In the genomic region with DNA sequence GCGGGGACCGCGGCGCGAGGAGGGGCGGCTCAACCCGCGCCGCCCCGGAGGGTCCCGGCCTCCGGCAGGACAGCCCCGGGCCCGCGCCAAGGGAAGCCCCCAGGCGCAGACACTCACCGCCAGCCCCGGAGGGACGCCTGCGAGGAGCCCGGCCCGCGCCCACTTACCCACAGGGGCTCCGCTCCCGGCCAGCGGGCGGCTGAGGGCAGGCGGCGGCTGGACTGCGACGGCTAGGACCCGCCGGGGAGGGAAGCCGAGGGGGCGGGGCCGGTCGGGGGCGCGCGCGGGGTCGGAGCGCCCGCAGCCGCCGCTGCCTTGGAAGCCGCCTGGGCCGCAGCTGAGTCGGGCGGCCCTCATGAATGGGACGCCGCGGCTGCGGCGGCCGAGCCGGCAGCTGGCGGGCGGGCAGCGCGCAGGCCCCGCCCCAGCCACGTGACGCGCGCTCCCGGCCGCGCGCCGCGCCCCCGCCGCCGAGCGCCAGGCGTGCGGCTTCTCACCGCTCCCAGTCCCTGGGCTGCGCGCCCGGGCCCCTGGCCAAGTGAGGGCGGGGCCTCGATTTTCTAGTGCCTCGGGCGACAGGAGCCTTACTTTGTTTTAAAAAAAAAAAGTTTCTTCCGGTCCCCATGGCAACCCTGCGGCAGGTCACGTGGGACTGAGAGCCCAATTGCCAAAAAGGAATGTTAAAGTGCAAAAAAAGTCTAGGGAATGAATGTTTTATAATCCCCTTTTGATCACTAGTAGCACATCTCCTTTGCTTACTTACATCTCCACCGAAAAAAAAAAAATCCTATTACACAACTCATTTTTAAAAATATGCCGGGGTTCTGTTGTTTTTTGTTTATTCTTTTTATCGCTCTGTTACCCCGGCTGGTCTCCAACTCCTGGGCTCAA, we compare ENCODE assay signal across 1 cellular context.
TF ChIP-seq lines count a peak whose summit lies in the region.

A gene with protein sequence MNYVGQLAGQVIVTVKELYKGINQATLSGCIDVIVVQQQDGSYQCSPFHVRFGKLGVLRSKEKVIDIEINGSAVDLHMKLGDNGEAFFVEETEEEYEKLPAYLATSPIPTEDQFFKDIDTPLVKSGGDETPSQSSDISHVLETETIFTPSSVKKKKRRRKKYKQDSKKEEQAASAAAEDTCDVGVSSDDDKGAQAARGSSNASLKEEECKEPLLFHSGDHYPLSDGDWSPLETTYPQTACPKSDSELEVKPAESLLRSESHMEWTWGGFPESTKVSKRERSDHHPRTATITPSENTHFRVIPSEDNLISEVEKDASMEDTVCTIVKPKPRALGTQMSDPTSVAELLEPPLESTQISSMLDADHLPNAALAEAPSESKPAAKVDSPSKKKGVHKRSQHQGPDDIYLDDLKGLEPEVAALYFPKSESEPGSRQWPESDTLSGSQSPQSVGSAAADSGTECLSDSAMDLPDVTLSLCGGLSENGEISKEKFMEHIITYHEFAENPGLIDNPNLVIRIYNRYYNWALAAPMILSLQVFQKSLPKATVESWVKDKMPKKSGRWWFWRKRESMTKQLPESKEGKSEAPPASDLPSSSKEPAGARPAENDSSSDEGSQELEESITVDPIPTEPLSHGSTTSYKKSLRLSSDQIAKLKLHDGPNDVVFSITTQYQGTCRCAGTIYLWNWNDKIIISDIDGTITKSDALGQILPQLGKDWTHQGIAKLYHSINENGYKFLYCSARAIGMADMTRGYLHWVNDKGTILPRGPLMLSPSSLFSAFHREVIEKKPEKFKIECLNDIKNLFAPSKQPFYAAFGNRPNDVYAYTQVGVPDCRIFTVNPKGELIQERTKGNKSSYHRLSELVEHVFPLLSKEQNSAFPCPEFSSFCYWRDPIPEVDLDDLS (minus strand): TSS at position 225 of the 891 bp plus-strand sequence. CDS start 52,304 bp downstream, outside the sequence.

TF ChIP-seq in GM12878, 131 proteins besides CTCF, POLR2A, EP300 and RAD21 (continued from another document):
- TF ChIP-seq YY1 (IDR thresholded peaks at IDR 0.05; ENCODE audit: low read depth, low read length): peak; percentile 74
- TF ChIP-seq SIN3A (IDR thresholded peaks at IDR 0.05; ENCODE audit: low read depth, low read length): no peak
- TF ChIP-seq PML (IDR thresholded peaks at IDR 0.05; ENCODE audit: low read length): no peak
- TF ChIP-seq RBBP5 (conservative IDR thresholded peaks at IDR 0.05): no peak
- no peak for TF ChIP-seq SMAD5 (IDR thresholded peaks at IDR 0.05; ENCODE audit: low read depth)
- TF ChIP-seq EED (IDR thresholded peaks at IDR 0.05; ENCODE audit: low read depth): no peak
- no peak for TF ChIP-seq CREB1 (IDR thresholded peaks at IDR 0.05; ENCODE audit: low read depth)
- TF ChIP-seq, protein P1, sequence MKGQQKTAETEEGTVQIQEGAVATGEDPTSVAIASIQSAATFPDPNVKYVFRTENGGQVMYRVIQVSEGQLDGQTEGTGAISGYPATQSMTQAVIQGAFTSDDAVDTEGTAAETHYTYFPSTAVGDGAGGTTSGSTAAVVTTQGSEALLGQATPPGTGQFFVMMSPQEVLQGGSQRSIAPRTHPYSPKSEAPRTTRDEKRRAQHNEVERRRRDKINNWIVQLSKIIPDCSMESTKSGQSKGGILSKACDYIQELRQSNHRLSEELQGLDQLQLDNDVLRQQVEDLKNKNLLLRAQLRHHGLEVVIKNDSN (IDR thresholded peaks at IDR 0.05; ENCODE audit: borderline replicate concordance, extremely low read length, insufficient read depth, low read depth, low read length): peak; percentile 81
- TF ChIP-seq MYC (IDR thresholded peaks at IDR 0.05; ENCODE audit: insufficient read depth, insufficient read length, insufficient replicate concordance, low read length, severe bottlenecking): no peak
- TF ChIP-seq BMI1 (IDR thresholded peaks at IDR 0.05; ENCODE audit: borderline replicate concordance): peak; percentile 96
- TF ChIP-seq IKZF2 (IDR thresholded peaks at IDR 0.05): no peak
- TF ChIP-seq TCF3 (IDR thresholded peaks at IDR 0.05; ENCODE audit: borderline replicate concordance, insufficient read depth, low read depth, low read length): peak; percentile 60; the same call in 1 of the 2 replicates
- TF ChIP-seq ZNF384 (IDR thresholded peaks at IDR 0.05; ENCODE audit: borderline replicate concordance, low read depth, low read length): peak; percentile 95
- TF ChIP-seq ZNF217 (IDR thresholded peaks at IDR 0.05): no peak
- no peak for TF ChIP-seq CREM (IDR thresholded peaks at IDR 0.05; ENCODE audit: low read depth)
- TF ChIP-seq FOXK2 (IDR thresholded peaks at IDR 0.05): no peak
